Comparison of ENCODE assay signal across 24 cellular contexts in genomic region chr18:58026395-58026794, GRCh38.
"Had no signal": no experiment of that assay in that cellular context is flagged by ENCODE, and none has a peak within 500 bp of the region (broad histone marks: within the 10 kb centered on the region; RNA-seq: fewer than 3 reads in every experiment).

No MANE protein-coding gene starts in this region.

- H3K27ac ChIP-seq: brain microvascular endothelial cell, colonic mucosa, upper lobe of right lung had no signal

- H3K27ac Mint-ChIP-seq: activated naive CD4-positive, alpha-beta T cell treated with anti-CD3 and anti-CD28 coated beads, Interleukin-2, amount 10 ng/mL, durations not matched to agents 7 days and 5 days; activated naive CD8-positive, alpha-beta T cell treated with anti-CD3 and anti-CD28 coated beads, Interleukin-2, amount 50 U/mL, for 24 hours; mesothelial cell of epicardium; nephron; T-helper 1 cell treated with Interleukin-12 subunit alpha and Interleukin-12 subunit beta and Interleukin-4 antibody, amounts not matched to agents 30 μg/mL and 1 μg/mL, for 36 hours had no signal

- H3K36me3 Mint-ChIP-seq: activated naive CD4-positive, alpha-beta T cell treated with anti-CD3 and anti-CD28 coated beads, Interleukin-2, amount 10 ng/mL, durations not matched to agents 7 days and 5 days; mesothelial cell of epicardium had no signal

- H3K9me3 Mint-ChIP-seq: activated naive CD4-positive, alpha-beta T cell treated with anti-CD3 and anti-CD28 coated beads, Interleukin-2, amount 10 ng/mL, durations not matched to agents 7 days and 5 days; activated naive CD8-positive, alpha-beta T cell treated with anti-CD3 and anti-CD28 coated beads, Interleukin-2, amount 50 U/mL, for 24 hours; mesothelial cell of epicardium; nephron; T-helper 1 cell treated with Interleukin-12 subunit alpha and Interleukin-12 subunit beta and Interleukin-4 antibody, amounts not matched to agents 30 μg/mL and 1 μg/mL, for 36 hours had no signal

- H3K4me3 Mint-ChIP-seq: activated naive CD4-positive, alpha-beta T cell treated with anti-CD3 and anti-CD28 coated beads, Interleukin-2, amount 10 ng/mL, durations not matched to agents 7 days and 5 days; activated naive CD8-positive, alpha-beta T cell treated with anti-CD3 and anti-CD28 coated beads, Interleukin-2, amount 50 U/mL, for 24 hours; mesothelial cell of epicardium; nephron; T-helper 1 cell treated with Interleukin-12 subunit alpha and Interleukin-12 subunit beta and Interleukin-4 antibody, amounts not matched to agents 30 μg/mL and 1 μg/mL, for 36 hours had no signal

- H3K4me3 ChIP-seq: colonic mucosa, lung, upper lobe of right lung had no signal

- H3K36me3 ChIP-seq: brain microvascular endothelial cell, colonic mucosa, upper lobe of right lung had no signal

- H3K27me3 ChIP-seq: brain microvascular endothelial cell, colonic mucosa, upper lobe of right lung had no signal

- H3K4me1 ChIP-seq: upper lobe of right lung had no signal

- ATAC-seq: upper lobe of right lung had no signal

- DNase-seq: activated CD4-positive, alpha-beta T cell treated with anti-CD3 and anti-CD28 coated beads, Interleukin-2, amount 50 U/mL, for 1 hour; activated CD4-positive, CD25-positive, alpha-beta regulatory T cell treated with anti-CD3 and anti-CD28 coated beads, Interleukin-2, amount 50 U/mL, for 72 hours; activated CD8-positive, alpha-beta memory T cell treated with anti-CD3 and anti-CD28 coated beads for 24 hours; activated CD8-positive, alpha-beta memory T cell treated with anti-CD3 and anti-CD28 coated beads, Interleukin-2, amount 50 U/mL, for 48 hours; activated effector memory CD4-positive, alpha-beta T cell treated with Interleukin-2 at 50 U/mL for 16 hours; activated naive CD4-positive, alpha-beta T cell treated with anti-CD3 and anti-CD28 coated beads, Interleukin-2, amount 10 ng/mL, durations not matched to agents 7 days and 5 days; activated naive CD8-positive, alpha-beta T cell treated with anti-CD3 and anti-CD28 coated beads, Interleukin-2, amount 50 U/mL, for 24 hours; activated T-cell treated with anti-CD3 and anti-CD28 coated beads, Interleukin-2, amount 50 U/mL, for 48 hours; aorta; brain microvascular endothelial cell; central memory CD4-positive, alpha-beta T cell; colonic mucosa; erythroblast; head of caudate nucleus; occipital lobe; posterior cingulate gyrus; retina; stimulated activated CD8-positive, alpha-beta memory T cell treated with anti-CD3 and anti-CD28 coated beads, Interleukin-4, amount 100 ng/mL, for 48 hours; stimulated activated naive CD4-positive, alpha-beta T cell; upper lobe of right lung had no signal

- H3K9me3 ChIP-seq: colonic mucosa, upper lobe of right lung had no signal

- H3K4me1 Mint-ChIP-seq: activated naive CD4-positive, alpha-beta T cell treated with anti-CD3 and anti-CD28 coated beads, Interleukin-2, amount 10 ng/mL, durations not matched to agents 7 days and 5 days; nephron had no signal
